In the genomic region with DNA sequence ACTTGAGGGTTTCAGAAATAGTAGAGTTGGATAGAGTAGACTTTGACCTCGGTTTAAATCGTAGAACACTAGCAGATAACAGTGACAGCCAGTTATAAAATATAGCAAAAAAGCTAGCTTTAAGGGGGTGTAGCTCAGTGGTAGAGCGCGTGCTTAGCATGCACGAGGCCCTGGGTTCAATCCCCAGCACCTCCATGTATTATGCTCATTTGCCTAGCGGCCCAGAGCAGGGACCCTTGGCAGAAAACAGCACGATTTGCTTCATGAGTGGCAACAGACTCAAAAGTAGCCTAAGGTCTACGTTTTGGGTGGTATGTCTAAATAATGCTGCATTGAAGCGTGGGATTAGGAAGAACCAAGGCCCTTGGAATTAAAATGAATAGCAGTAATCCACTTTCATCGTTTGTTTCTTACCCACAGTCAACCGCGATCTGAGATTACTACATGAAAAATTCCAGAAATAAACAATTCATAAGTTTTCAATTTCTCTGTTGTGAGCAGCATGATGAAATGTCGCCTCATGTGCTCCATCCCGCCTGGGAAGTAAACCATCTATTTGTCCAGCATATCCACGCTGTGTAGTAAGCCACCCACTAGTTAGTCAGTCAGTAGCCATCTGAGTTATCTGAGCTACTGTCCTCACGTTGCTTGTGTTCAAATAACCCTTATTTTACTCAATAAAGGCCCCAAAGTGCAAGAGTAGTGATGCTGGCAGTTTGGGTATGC, we compare ENCODE assay signal across 1 cellular context.
A peak's percentile ranks its signal among the peaks of the same experiment; 100 is the strongest.
TF ChIP-seq lines count a peak whose summit lies in the region.

No MANE protein-coding gene starts in this region.

TF ChIP-seq in K562, 482 proteins besides CTCF, POLR2A, EP300 and RAD21 (continued from another document and continues in another):
- TF ChIP-seq, protein P1, sequence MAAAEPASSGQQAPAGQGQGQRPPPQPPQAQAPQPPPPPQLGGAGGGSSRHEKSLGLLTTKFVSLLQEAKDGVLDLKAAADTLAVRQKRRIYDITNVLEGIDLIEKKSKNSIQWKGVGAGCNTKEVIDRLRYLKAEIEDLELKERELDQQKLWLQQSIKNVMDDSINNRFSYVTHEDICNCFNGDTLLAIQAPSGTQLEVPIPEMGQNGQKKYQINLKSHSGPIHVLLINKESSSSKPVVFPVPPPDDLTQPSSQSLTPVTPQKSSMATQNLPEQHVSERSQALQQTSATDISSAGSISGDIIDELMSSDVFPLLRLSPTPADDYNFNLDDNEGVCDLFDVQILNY (CRISPR knock-in tag; IDR thresholded peaks at IDR 0.05), result no peak; the same call in 1 of the 2 replicates
- no peak for TF ChIP-seq HNRNPLL (IDR thresholded peaks at IDR 0.05; ENCODE audit: low read depth, low read length, poor library complexity, severe bottlenecking)
- TF ChIP-seq ZNF830 (CRISPR knock-in tag; IDR thresholded peaks at IDR 0.05), result no peak
- TF ChIP-seq HDAC6 (IDR thresholded peaks at IDR 0.05; ENCODE audit: low read depth, low read length), result peak; percentile 74; the same call in 1 of the 2 replicates
- no peak for TF ChIP-seq ZNF280B (CRISPR knock-in tag; IDR thresholded peaks at IDR 0.05)
- peak; percentile 80 for TF ChIP-seq MTA3 (IDR thresholded peaks at IDR 0.05; ENCODE audit: borderline replicate concordance)
- TF ChIP-seq ZBTB49 (CRISPR knock-in tag; IDR thresholded peaks at IDR 0.05; ENCODE audit: borderline replicate concordance), result no peak; the same call in 1 of the 2 replicates
- no peak for TF ChIP-seq TRIM25 (IDR thresholded peaks at IDR 0.05; ENCODE audit: borderline replicate concordance)
- peak; percentile 55 for TF ChIP-seq ZNF41 (CRISPR knock-in tag; conservative IDR thresholded peaks at IDR 0.05)
- TF ChIP-seq CREB1 (IDR thresholded peaks at IDR 0.05), result peak; percentile 40; the same call in 1 of the 2 replicates
- peak; percentile 42; the same call in 1 of the 2 replicates for TF ChIP-seq CREB1 (CRISPR knock-in tag; IDR thresholded peaks at IDR 0.05)
- TF ChIP-seq IFI16 (CRISPR knock-in tag; IDR thresholded peaks at IDR 0.05), result no peak
- no peak for TF ChIP-seq MYBL2 (IDR thresholded peaks at IDR 0.05; ENCODE audit: low read depth)
- no peak for TF ChIP-seq MYBL2 (CRISPR knock-in tag; IDR thresholded peaks at IDR 0.05; ENCODE audit: borderline replicate concordance)
- no peak for TF ChIP-seq NCOA1 (IDR thresholded peaks at IDR 0.05; ENCODE audit: low read depth)
- no peak for TF ChIP-seq HNRNPL (IDR thresholded peaks at IDR 0.05; ENCODE audit: low read depth, low read length)
- peak; percentile 22; the same call in 1 of the 2 replicates for TF ChIP-seq ZBTB2 (IDR thresholded peaks at IDR 0.05)
- no peak for TF ChIP-seq PURB (CRISPR knock-in tag; IDR thresholded peaks at IDR 0.05; ENCODE audit: low read depth)
- TF ChIP-seq CTBP1 (IDR thresholded peaks at IDR 0.05; ENCODE audit: borderline replicate concordance), result peak; percentile 78; the same call in 1 of the 2 replicates
- TF ChIP-seq ZNF134 (CRISPR knock-in tag; conservative IDR thresholded peaks at IDR 0.05), result peak; percentile 74
- TF ChIP-seq KLF6 (CRISPR knock-in tag; IDR thresholded peaks at IDR 0.05; ENCODE audit: borderline replicate concordance), result 0 out of 2 replicates have a peak, but pooled peaks have one; percentile 29
- peak; percentile 51; the same call in 1 of the 2 replicates for TF ChIP-seq ETV5 (CRISPR knock-in tag; IDR thresholded peaks at IDR 0.05; ENCODE audit: low read depth)
- peak; percentile 66; the same call in 1 of the 2 replicates for TF ChIP-seq ATF7 (IDR thresholded peaks at IDR 0.05)
- no peak for TF ChIP-seq ZBTB17 (CRISPR knock-in tag; IDR thresholded peaks at IDR 0.05)
- TF ChIP-seq PYGO2 (tag; IDR thresholded peaks at IDR 0.05), result no peak
- no peak for TF ChIP-seq SMARCA4 (IDR thresholded peaks at IDR 0.05)
- no peak for TF ChIP-seq ZHX1 (conservative IDR thresholded peaks at IDR 0.05; ENCODE audit: low read length)
- TF ChIP-seq USF1 (CRISPR knock-in tag; IDR thresholded peaks at IDR 0.05), result no peak
- TF ChIP-seq RB1 (IDR thresholded peaks at IDR 0.05; ENCODE audit: low read depth), result peak; percentile 67
- peak; percentile 90 for TF ChIP-seq BDP1 (IDR thresholded peaks at IDR 0.05; ENCODE audit: insufficient read depth, insufficient read length)
- TF ChIP-seq CBFA2T2 (conservative IDR thresholded peaks at IDR 0.05), result no peak
- no peak for TF ChIP-seq ZMIZ1 (IDR thresholded peaks at IDR 0.05; ENCODE audit: low read depth in 2 of 2, low read length in 2 of 2)
- TF ChIP-seq CGGBP1 (CRISPR knock-in tag; IDR thresholded peaks at IDR 0.05), result no peak
- no peak; the same call in 1 of the 2 replicates for TF ChIP-seq ZFX (CRISPR knock-in tag; IDR thresholded peaks at IDR 0.05)
- TF ChIP-seq RBM25 (IDR thresholded peaks at IDR 0.05; ENCODE audit: low read depth, low read length, severe bottlenecking), result no peak
- no peak for TF ChIP-seq ZNF699 (CRISPR knock-in tag; IDR thresholded peaks at IDR 0.05; ENCODE audit: insufficient replicate concordance)
- TF ChIP-seq NUFIP1 (IDR thresholded peaks at IDR 0.05; ENCODE audit: partially characterized antibody), result peak; percentile 71
- TF ChIP-seq, protein P2, sequence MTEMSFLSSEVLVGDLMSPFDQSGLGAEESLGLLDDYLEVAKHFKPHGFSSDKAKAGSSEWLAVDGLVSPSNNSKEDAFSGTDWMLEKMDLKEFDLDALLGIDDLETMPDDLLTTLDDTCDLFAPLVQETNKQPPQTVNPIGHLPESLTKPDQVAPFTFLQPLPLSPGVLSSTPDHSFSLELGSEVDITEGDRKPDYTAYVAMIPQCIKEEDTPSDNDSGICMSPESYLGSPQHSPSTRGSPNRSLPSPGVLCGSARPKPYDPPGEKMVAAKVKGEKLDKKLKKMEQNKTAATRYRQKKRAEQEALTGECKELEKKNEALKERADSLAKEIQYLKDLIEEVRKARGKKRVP (CRISPR knock-in tag; IDR thresholded peaks at IDR 0.05), result 0 out of 2 replicates have a peak, but pooled peaks have one; percentile 37
- TF ChIP-seq MAFF (IDR thresholded peaks at IDR 0.05; ENCODE audit: low read length), result peak; percentile 29; the same call in 1 of the 2 replicates
- no peak; the same call in 1 of the 2 replicates for TF ChIP-seq HCFC1 (IDR thresholded peaks at IDR 0.05; ENCODE audit: low read depth, low read length)
- TF ChIP-seq ZNF174 (CRISPR knock-in tag; IDR thresholded peaks at IDR 0.05), result no peak
- TF ChIP-seq SOX6 (IDR thresholded peaks at IDR 0.05), result peak; percentile 73
- TF ChIP-seq PHF8 (IDR thresholded peaks at IDR 0.05; ENCODE audit: borderline replicate concordance, low read length), result no peak
- peak; percentile 97 for TF ChIP-seq ADNP (tag; IDR thresholded peaks at IDR 0.05)
- TF ChIP-seq U2AF1 (optimal IDR thresholded peaks at IDR 0.05; ENCODE audit: low read depth, low read length), result no peak
- TF ChIP-seq RHOXF2B (CRISPR knock-in tag; conservative IDR thresholded peaks at IDR 0.05), result peak; percentile 87; the same call in 1 of the 2 replicates
- no peak for TF ChIP-seq STAT5B (CRISPR knock-in tag; IDR thresholded peaks at IDR 0.05)
- TF ChIP-seq KAT2B (IDR thresholded peaks at IDR 0.05; ENCODE audit: low read depth, low read length), result no peak
